13 cellular contexts compared by ENCODE assay signal in the genomic region with DNA sequence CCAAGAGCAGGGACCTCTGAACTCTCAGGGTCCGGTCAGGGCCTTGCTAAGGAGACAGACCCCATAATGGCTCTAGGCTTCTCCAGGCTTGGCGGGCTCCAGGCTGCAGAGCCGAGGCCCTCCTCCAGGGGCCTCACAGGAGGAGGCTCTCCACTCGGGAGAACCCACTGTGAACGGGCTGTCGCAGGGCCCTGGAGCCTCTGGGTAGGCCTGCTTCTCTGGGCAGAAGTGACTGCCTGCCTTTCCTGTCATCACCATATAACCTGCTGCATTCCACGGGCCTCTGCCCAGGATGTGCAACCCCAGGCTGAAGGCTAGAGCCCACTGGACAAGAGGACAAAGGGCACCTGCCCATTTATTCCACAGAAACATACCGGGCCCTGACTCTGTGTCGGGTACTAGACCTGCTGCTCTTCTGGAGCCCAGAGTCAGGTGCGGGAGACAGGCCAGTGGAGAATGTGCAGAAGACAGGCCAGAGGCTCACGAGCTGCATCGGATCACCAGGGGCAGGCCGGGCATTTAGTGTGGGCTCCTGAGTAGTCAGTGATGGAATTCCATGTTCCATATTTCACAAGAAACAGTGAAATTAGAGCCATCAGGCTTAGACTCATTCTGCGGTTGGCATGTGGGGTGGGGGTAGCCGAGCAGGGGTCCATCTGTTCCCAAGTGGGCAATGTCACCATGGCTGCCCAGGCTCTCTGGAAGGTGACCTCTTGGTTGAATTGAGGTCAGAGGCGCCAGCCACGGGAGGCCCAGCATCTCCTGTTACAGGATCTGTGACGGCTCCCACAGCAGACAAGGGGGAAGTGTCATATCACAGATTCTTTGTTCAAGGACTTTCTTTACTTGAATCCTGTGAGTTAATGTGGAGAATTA.
A peak's percentile ranks its signal among the peaks of the same experiment; 100 is the strongest.
DNase-seq lines count a peak whose midpoint lies in the region; ATAC-seq and TF ChIP-seq lines count a peak whose summit lies in the region.
"Had no signal": no experiment of that assay in that cellular context is flagged by ENCODE, and none has a peak within 500 bp of the region (broad histone marks: within the 10 kb centered on the region; RNA-seq: fewer than 3 reads in every experiment).

No MANE protein-coding gene starts in this region.

- no peaks in the 10 kb centered on the region for H3K9me3 ChIP-seq in thoracic aorta
- H3K9me3 ChIP-seq: BE2C had no signal

- H3K4me1 Mint-ChIP-seq in activated T-cell treated with anti-CD3 and anti-CD28 coated beads, Interleukin-2, amount 50 U/mL, for 24 hours (ENCODE audit: low read depth): peaks cover 40% of the 10 kb centered on the region
- peaks cover 43% of the 10 kb centered on the region for H3K4me1 Mint-ChIP-seq in activated naive CD8-positive, alpha-beta T cell treated with anti-CD3 and anti-CD28 coated beads for 36 hours
- peaks cover 13% of the 10 kb centered on the region for H3K4me1 Mint-ChIP-seq in T-helper 2 cell treated with Interferon-gamma antibody and Interleukin-4, amounts not matched to agents 5 μg/mL and 100 μg/mL, for 36 hours (ENCODE audit: low read depth)

- H3K27ac ChIP-seq in thoracic aorta: peak overlapping the region; percentile 65 to 67
- H3K27ac ChIP-seq: HL-60 had no signal

- H3K27ac Mint-ChIP-seq in activated T-cell treated with anti-CD3 and anti-CD28 coated beads, Interleukin-2, amount 50 U/mL, for 24 hours: peak overlapping the region; percentile 42
- peak overlapping the region; percentile 34 for H3K27ac Mint-ChIP-seq in activated naive CD8-positive, alpha-beta T cell treated with anti-CD3 and anti-CD28 coated beads for 36 hours
- H3K27ac Mint-ChIP-seq in T-helper 2 cell treated with Interferon-gamma antibody and Interleukin-4, amounts not matched to agents 5 μg/mL and 100 μg/mL, for 36 hours: no peak overlapping the region

- no peak for TF ChIP-seq CTCF in thoracic aorta (IDR thresholded peaks at IDR 0.05)

- no peak overlapping the region for H3K4me3 Mint-ChIP-seq in activated T-cell treated with anti-CD3 and anti-CD28 coated beads, Interleukin-2, amount 50 U/mL, for 24 hours
- H3K4me3 Mint-ChIP-seq in activated naive CD8-positive, alpha-beta T cell treated with anti-CD3 and anti-CD28 coated beads for 36 hours: no peak overlapping the region
- H3K4me3 Mint-ChIP-seq in T-helper 2 cell treated with Interferon-gamma antibody and Interleukin-4, amounts not matched to agents 5 μg/mL and 100 μg/mL, for 36 hours: no peak overlapping the region

- no peaks in the 10 kb centered on the region for H3K36me3 ChIP-seq in thoracic aorta
- H3K36me3 ChIP-seq: BE2C had no signal

- H3K27me3 Mint-ChIP-seq in activated T-cell treated with anti-CD3 and anti-CD28 coated beads, Interleukin-2, amount 50 U/mL, for 24 hours: no peaks in the 10 kb centered on the region
- H3K27me3 Mint-ChIP-seq in activated naive CD8-positive, alpha-beta T cell treated with anti-CD3 and anti-CD28 coated beads for 36 hours: no peaks in the 10 kb centered on the region
- peaks cover 14% of the 10 kb centered on the region for H3K27me3 Mint-ChIP-seq in T-helper 2 cell treated with Interferon-gamma antibody and Interleukin-4, amounts not matched to agents 5 μg/mL and 100 μg/mL, for 36 hours (ENCODE audit: low read depth)

- H3K4me1 ChIP-seq in thoracic aorta (ENCODE audit: control insufficient read depth in 1 of 2, low read depth in 2 of 2): peaks cover 26 to 75% of the 10 kb centered on the region in 2 donors
- H3K4me1 ChIP-seq: BE2C had no signal

- no peaks in the 10 kb centered on the region for H3K27me3 ChIP-seq in thoracic aorta (replicated peaks; ENCODE audit: insufficient read depth)
- H3K27me3 ChIP-seq: BE2C had no signal

- no peak for DNase-seq in activated T-cell treated with anti-CD3 and anti-CD28 coated beads, Interleukin-2, amount 50 U/mL, for 24 hours
- DNase-seq in activated T-cell treated with anti-CD3 and anti-CD28 coated beads for 4 hours: no peak
- DNase-seq in activated naive CD8-positive, alpha-beta T cell treated with anti-CD3 and anti-CD28 coated beads for 36 hours: peak; percentile 17
- DNase-seq in iPS-NIHi11 (ENCODE audit: low spot score): peak; percentile 42
- DNase-seq in thoracic aorta (ENCODE audit: low spot score): no peak
- no peak for DNase-seq in T-helper 2 cell treated with Interferon-gamma antibody and Interleukin-4, amounts not matched to agents 5 μg/mL and 100 μg/mL, for 36 hours (ENCODE audit: low spot score)
- DNase-seq in NCI-H1417 treated with DMSO at 0.1 percent for 48 hours (lab: John Stamatoyannopoulos, UW): no peak
- DNase-seq: BE2C, GOT3, NCI-H2107, occipital lobe had no signal

- H3K4me3 ChIP-seq in thoracic aorta: no peak overlapping the region

- H3K36me3 Mint-ChIP-seq in activated T-cell treated with anti-CD3 and anti-CD28 coated beads, Interleukin-2, amount 50 U/mL, for 24 hours (ENCODE audit: low read depth): no peaks in the 10 kb centered on the region
- H3K36me3 Mint-ChIP-seq in activated naive CD8-positive, alpha-beta T cell treated with anti-CD3 and anti-CD28 coated beads for 36 hours: no peaks in the 10 kb centered on the region
- no peaks in the 10 kb centered on the region for H3K36me3 Mint-ChIP-seq in T-helper 2 cell treated with Interferon-gamma antibody and Interleukin-4, amounts not matched to agents 5 μg/mL and 100 μg/mL, for 36 hours (ENCODE audit: low read depth)

- no peak for ATAC-seq in thoracic aorta (ENCODE audit: insufficient number of reproducible peaks, low FRiP score, low read depth)
- ATAC-seq in HG03095 (IDR thresholded peaks at IDR 0.05; ENCODE audit: unreplicated experiment): no peak

- H3K9me3 Mint-ChIP-seq in activated T-cell treated with anti-CD3 and anti-CD28 coated beads, Interleukin-2, amount 50 U/mL, for 24 hours: no peaks in the 10 kb centered on the region
- H3K9me3 Mint-ChIP-seq in activated naive CD8-positive, alpha-beta T cell treated with anti-CD3 and anti-CD28 coated beads for 36 hours: no peaks in the 10 kb centered on the region
- H3K9me3 Mint-ChIP-seq in T-helper 2 cell treated with Interferon-gamma antibody and Interleukin-4, amounts not matched to agents 5 μg/mL and 100 μg/mL, for 36 hours: no peaks in the 10 kb centered on the region

Comparison
In these comparisons a context has a peak if more than half of its experiments do, and no peak if none do; other contexts are left out.
1. DNase-seq: peak in activated naive CD8-positive, alpha-beta T cell treated with anti-CD3 and anti-CD28 coated beads for 36 hours (single experiment) and iPS-NIHi11 (single experiment); none in activated T-cell treated with anti-CD3 and anti-CD28 coated beads, Interleukin-2, amount 50 U/mL, for 24 hours (single experiment), activated T-cell treated with anti-CD3 and anti-CD28 coated beads for 4 hours (single experiment), thoracic aorta (single experiment), T-helper 2 cell treated with Interferon-gamma antibody and Interleukin-4, amounts not matched to agents 5 μg/mL and 100 μg/mL, for 36 hours (single experiment) and NCI-H1417 treated with DMSO at 0.1 percent for 48 hours (single experiment).